10 cellular contexts compared by ENCODE assay signal in the genomic region with DNA sequence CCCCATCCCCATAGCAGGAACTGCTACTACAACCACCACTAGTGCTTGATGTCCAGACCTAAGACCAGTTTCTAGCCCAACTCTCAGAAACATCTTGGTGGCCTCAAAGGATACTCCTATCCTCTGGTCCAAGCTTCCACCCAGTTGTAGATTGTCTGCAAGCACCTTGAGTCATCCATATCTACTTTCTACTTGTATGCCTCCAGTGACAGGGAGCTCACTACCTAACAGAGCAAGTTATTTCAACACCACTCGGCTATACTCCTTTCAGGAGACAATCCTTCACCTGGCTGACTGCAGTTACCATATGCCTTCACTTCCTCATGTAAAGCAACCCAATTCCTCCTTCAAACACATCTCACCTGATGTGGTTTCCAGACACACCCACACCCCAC. TPM values are rescaled to one million over a fixed set of nuclear protein-coding genes. Genes with fewer than 3 reads are reported as not detected.
DNase-seq lines count a peak whose midpoint lies in the region; ATAC-seq, FAIRE-seq and TF ChIP-seq lines count a peak whose summit lies in the region.
"Had no signal": no experiment of that assay in that cellular context is flagged by ENCODE, and none has a peak within 500 bp of the region (broad histone marks: within the 10 kb centered on the region; RNA-seq: fewer than 3 reads in every experiment).

No MANE protein-coding gene starts in this region.

- 79 to 89% methylated on average over 1 of the region's 1 CpG for WGBS in sigmoid colon, 2 donors

- ATAC-seq in CD4-positive, alpha-beta T cell (ENCODE audit: poor library complexity) = no peak
- no peak for ATAC-seq in naive thymus-derived CD4-positive, alpha-beta T cell

- POLR2A ChIA-PET in CD4-positive, alpha-beta T cell (lab: Charles Lee) = interaction anchor here (0.9 to 1.7 kb wide), 7 partner anchors 17 to 258 kb away, joined by 3 to 11 read pairs (median 5); partner anchors contain the start of gene ORAI1
- POLR2A ChIA-PET in naive thymus-derived CD4-positive, alpha-beta T cell (lab: Charles Lee) = interaction anchor here (0.9 kb wide), 1 partner anchor 15 kb away, joined by 3 read pairs; no protein-coding TSS in a partner anchor

- peaks cover 30 to 41% of the 10 kb centered on the region in 2 donors for H3K4me1 ChIP-seq in naive thymus-derived CD4-positive, alpha-beta T cell (ENCODE audit: control insufficient read depth in 2 of 2, insufficient read depth in 2 of 2, low read length in 2 of 2)
- H3K4me1 ChIP-seq in sigmoid colon = peaks cover 0 to 29% (median 22%) of the 10 kb centered on the region in 4 donors

- intact Hi-C loops in CD4-positive, alpha-beta T cell (cut with DNase I, micrococcal nuclease) = loop anchor here in 1 of 2 experiments (10.0 kb wide), 1 partner anchor 253 kb away; no protein-coding TSS in a partner anchor
- intact Hi-C loops in activated T-helper 2 cell treated with anti-CD3 and anti-CD28 coated beads, Interferon-gamma antibody, Interleukin-2, Interleukin-4, amounts not matched to agents 10 μg/mL and 5 μg/mL and 100 μg/mL, durations not matched to agents 14 hours and 24 hours and 36 hours (cut with micrococcal nuclease) = no loop called here
- intact Hi-C loops in naive thymus-derived CD4-positive, alpha-beta T cell (cut with micrococcal nuclease) = loop anchor here (2.0 kb wide), 2 partner anchors 31 to 47 kb away; no protein-coding TSS in a partner anchor
- intact Hi-C loops in sigmoid colon (cut with DNase I) = loop anchor here (10.0 kb wide), 1 partner anchor 243 kb away; no protein-coding TSS in a partner anchor

- peaks cover 39% of the 10 kb centered on the region for H3K36me3 Mint-ChIP-seq in CD4-positive, alpha-beta T cell (ENCODE audit: low read depth)
- H3K36me3 Mint-ChIP-seq in activated T-helper 2 cell treated with anti-CD3 and anti-CD28 coated beads, Interferon-gamma antibody, Interleukin-2, Interleukin-4, amounts not matched to agents 10 μg/mL and 5 μg/mL and 100 μg/mL, durations not matched to agents 14 hours and 24 hours and 36 hours (ENCODE audit: low read depth) = peaks cover 41% of the 10 kb centered on the region
- peaks cover 0 to 26% (median 0%) of the 10 kb centered on the region in 5 donors for H3K36me3 Mint-ChIP-seq in naive thymus-derived CD4-positive, alpha-beta T cell

- H3K27ac ChIP-seq in CD4-positive, alpha-beta T cell (ENCODE audit: low read depth, low read length) = peak overlapping the region; percentile 59
- peak overlapping the region; percentile 67 for H3K27ac ChIP-seq in naive thymus-derived CD4-positive, alpha-beta T cell (ENCODE audit: low read depth, low read length)
- no peak overlapping the region for H3K27ac ChIP-seq in sigmoid colon
- H3K27ac ChIP-seq: colonic mucosa, suprapubic skin had no signal

- H3K4me1 Mint-ChIP-seq in CD4-positive, alpha-beta T cell (ENCODE audit: low read depth) = peaks cover 58% of the 10 kb centered on the region
- peaks cover 30% of the 10 kb centered on the region for H3K4me1 Mint-ChIP-seq in activated T-helper 2 cell treated with anti-CD3 and anti-CD28 coated beads, Interferon-gamma antibody, Interleukin-2, Interleukin-4, amounts not matched to agents 10 μg/mL and 5 μg/mL and 100 μg/mL, durations not matched to agents 14 hours and 24 hours and 36 hours (ENCODE audit: low read depth)
- peaks cover 29 to 67% (median 46%) of the 10 kb centered on the region in 7 donors for H3K4me1 Mint-ChIP-seq in naive thymus-derived CD4-positive, alpha-beta T cell

- no peak for TF ChIP-seq CTCF in CD4-positive, alpha-beta T cell (IDR thresholded peaks at IDR 0.05)
- no peak for TF ChIP-seq CTCF in sigmoid colon (IDR thresholded peaks at IDR 0.05)

- H3K9me3 Mint-ChIP-seq in CD4-positive, alpha-beta T cell = no peaks in the 10 kb centered on the region
- H3K9me3 Mint-ChIP-seq in activated T-helper 2 cell treated with anti-CD3 and anti-CD28 coated beads, Interferon-gamma antibody, Interleukin-2, Interleukin-4, amounts not matched to agents 10 μg/mL and 5 μg/mL and 100 μg/mL, durations not matched to agents 14 hours and 24 hours and 36 hours = no peaks in the 10 kb centered on the region
- H3K9me3 Mint-ChIP-seq in naive thymus-derived CD4-positive, alpha-beta T cell = no peaks in the 10 kb centered on the region

- CTCF ChIA-PET in CD4-positive, alpha-beta T cell (lab: Charles Lee) = no interaction called here
- CTCF ChIA-PET in naive thymus-derived CD4-positive, alpha-beta T cell (lab: Charles Lee) = interaction anchor here (1.1 to 1.3 kb wide), 3 partner anchors 21 to 153 kb away, joined by 3 to 6 read pairs (median 3); no protein-coding TSS in a partner anchor

- no peak for TF ChIP-seq EP300 in sigmoid colon (IDR thresholded peaks at IDR 0.05)

- peak overlapping the region; percentile 8 for H3K4me3 Mint-ChIP-seq in CD4-positive, alpha-beta T cell
- no peak overlapping the region for H3K4me3 Mint-ChIP-seq in activated T-helper 2 cell treated with anti-CD3 and anti-CD28 coated beads, Interferon-gamma antibody, Interleukin-2, Interleukin-4, amounts not matched to agents 10 μg/mL and 5 μg/mL and 100 μg/mL, durations not matched to agents 14 hours and 24 hours and 36 hours (ENCODE audit: low read depth)
- H3K4me3 Mint-ChIP-seq in naive thymus-derived CD4-positive, alpha-beta T cell = peak overlapping the region; percentile 50 to 78 (median 66)

- H3K27me3 Mint-ChIP-seq in CD4-positive, alpha-beta T cell = no peaks in the 10 kb centered on the region
- H3K27me3 Mint-ChIP-seq in activated T-helper 2 cell treated with anti-CD3 and anti-CD28 coated beads, Interferon-gamma antibody, Interleukin-2, Interleukin-4, amounts not matched to agents 10 μg/mL and 5 μg/mL and 100 μg/mL, durations not matched to agents 14 hours and 24 hours and 36 hours (ENCODE audit: low read depth) = no peaks in the 10 kb centered on the region
- H3K27me3 Mint-ChIP-seq in naive thymus-derived CD4-positive, alpha-beta T cell = no peaks in the 10 kb centered on the region

- H3K27me3 ChIP-seq in CD4-positive, alpha-beta T cell (ENCODE audit: control insufficient read depth, insufficient read depth, low read length) = no peaks in the 10 kb centered on the region
- no peaks in the 10 kb centered on the region for H3K27me3 ChIP-seq in naive thymus-derived CD4-positive, alpha-beta T cell (ENCODE audit: control insufficient read depth in 2 of 2, insufficient read depth in 2 of 2, low read length in 2 of 2)
- H3K27me3 ChIP-seq in sigmoid colon = no peaks in the 10 kb centered on the region
- H3K27me3 ChIP-seq: colonic mucosa, suprapubic skin had no signal

- DNase-seq in CD4-positive, alpha-beta T cell = no peak
- DNase-seq in GM12892 (ENCODE audit: insufficient read length) = no peak
- DNase-seq in activated T-helper 2 cell treated with anti-CD3 and anti-CD28 coated beads, Interferon-gamma antibody, Interleukin-2, Interleukin-4, amounts not matched to agents 10 μg/mL and 5 μg/mL and 100 μg/mL, durations not matched to agents 14 hours and 24 hours and 36 hours (ENCODE audit: low spot score) = no peak
- peak in 5 of 9 donors; percentile 9 to 29 (median 25) for DNase-seq in naive thymus-derived CD4-positive, alpha-beta T cell
- no peak for DNase-seq in NOMO-1 treated with DMSO at 0.1 percent for 48 hours (lab: John Stamatoyannopoulos, UW; ENCODE audit: unreplicated experiment)
- no peak for DNase-seq in NCI-H128 (lab: John Stamatoyannopoulos, UW; ENCODE audit: unreplicated experiment)
- no peak for DNase-seq in sigmoid colon
- DNase-seq: colonic mucosa, NCI-H2171 had no signal

- H3K27ac Mint-ChIP-seq in CD4-positive, alpha-beta T cell = peak overlapping the region; percentile 76
- peak overlapping the region; percentile 71 for H3K27ac Mint-ChIP-seq in activated T-helper 2 cell treated with anti-CD3 and anti-CD28 coated beads, Interferon-gamma antibody, Interleukin-2, Interleukin-4, amounts not matched to agents 10 μg/mL and 5 μg/mL and 100 μg/mL, durations not matched to agents 14 hours and 24 hours and 36 hours
- peak overlapping the region; percentile 71 to 94 (median 87) for H3K27ac Mint-ChIP-seq in naive thymus-derived CD4-positive, alpha-beta T cell

- TF ChIP-seq POLR2A in GM12892 (IDR thresholded peaks at IDR 0.05; ENCODE audit: low read depth, low read length) = no peak
- TF ChIP-seq POLR2A in sigmoid colon (IDR thresholded peaks at IDR 0.05) = no peak

- H3K36me3 ChIP-seq in naive thymus-derived CD4-positive, alpha-beta T cell (ENCODE audit: control insufficient read depth in 2 of 3, insufficient read depth in 3 of 3, low read length in 3 of 3) = peaks cover 0 to 24% (median 0%) of the 10 kb centered on the region in 3 experiments
- H3K36me3 ChIP-seq in sigmoid colon = peaks cover 0 to 15% (median 0%) of the 10 kb centered on the region in 4 donors
- H3K36me3 ChIP-seq: colonic mucosa had no signal

- H3K9me3 ChIP-seq in CD4-positive, alpha-beta T cell (ENCODE audit: control insufficient read depth, low read length) = no peaks in the 10 kb centered on the region
- H3K9me3 ChIP-seq in naive thymus-derived CD4-positive, alpha-beta T cell (ENCODE audit: control insufficient read depth in 2 of 3, low read length in 3 of 3) = no peaks in the 10 kb centered on the region
- H3K9me3 ChIP-seq in sigmoid colon = no peaks in the 10 kb centered on the region
- H3K9me3 ChIP-seq: colonic mucosa, suprapubic skin had no signal

- no peak overlapping the region for H3K4me3 ChIP-seq in naive thymus-derived CD4-positive, alpha-beta T cell (ENCODE audit: low read length)
- H3K4me3 ChIP-seq in sigmoid colon = no peak overlapping the region
- H3K4me3 ChIP-seq: colonic mucosa, suprapubic skin had no signal

- peak; percentile 36 for FAIRE-seq in GM12892 (lab: Jason Lieb, UNC)

RNA-seq across cellular contexts. Expression of gene KDM2B, which starts 49.5 kb away (rescaled TPM):
- 10 to 100 TPM; 60.4 to 62.6 TPM for total RNA-seq in CD4-positive, alpha-beta T cell
- polyA plus RNA-seq in GM12892 (2012; ENCODE audit: missing spikeins) = 76.6 TPM
- total RNA-seq in activated T-helper 2 cell treated with anti-CD3 and anti-CD28 coated beads, Interferon-gamma antibody, Interleukin-2, Interleukin-4, amounts not matched to agents 10 μg/mL and 5 μg/mL and 100 μg/mL, durations not matched to agents 14 hours and 24 hours and 36 hours = 56.2 and 59.3 TPM in 2 replicates
- 10 to 100 TPM; 66.4 to 91.7 (median 80.7) TPM for total RNA-seq in naive thymus-derived CD4-positive, alpha-beta T cell
- 10 to 100 TPM; 12.6 to 22.5 TPM for polyA plus RNA-seq in naive thymus-derived CD4-positive, alpha-beta T cell
- 10 to 100 TPM; 16.1 to 31.7 (median 18.5) TPM for total RNA-seq in sigmoid colon
- polyA plus RNA-seq in sigmoid colon = 10 to 100 TPM in 1 of 3 donors, 1 to 10 TPM in 2; 4.8 to 23.2 (median 9.9) TPM

Comparison
In these comparisons a context has a peak if more than half of its experiments do, and no peak if none do; other contexts are left out.
1. DNase-seq: peak in naive thymus-derived CD4-positive, alpha-beta T cell (5 of 9); none in CD4-positive, alpha-beta T cell (0 of 10), GM12892 (single experiment), activated T-helper 2 cell treated with anti-CD3 and anti-CD28 coated beads, Interferon-gamma antibody, Interleukin-2, Interleukin-4, amounts not matched to agents 10 μg/mL and 5 μg/mL and 100 μg/mL, durations not matched to agents 14 hours and 24 hours and 36 hours (single experiment), NOMO-1 treated with DMSO at 0.1 percent for 48 hours (single experiment), NCI-H128 (single experiment) and sigmoid colon (single experiment).
2. H3K27ac ChIP-seq: peak in CD4-positive, alpha-beta T cell (single experiment) and naive thymus-derived CD4-positive, alpha-beta T cell (single experiment); none in sigmoid colon (0 of 4).
3. Peak in every context shown above with its lines, with median percentiles within 50 percentile points of each other: H3K27ac Mint-ChIP-seq.